ENCODE assay signal across 1 cellular context in genomic region chr10:102055647-102056419, GRCh38.
A peak's percentile ranks its signal among the peaks of the same experiment; 100 is the strongest.
TF ChIP-seq lines count a peak whose summit lies in the region.

A gene with protein sequence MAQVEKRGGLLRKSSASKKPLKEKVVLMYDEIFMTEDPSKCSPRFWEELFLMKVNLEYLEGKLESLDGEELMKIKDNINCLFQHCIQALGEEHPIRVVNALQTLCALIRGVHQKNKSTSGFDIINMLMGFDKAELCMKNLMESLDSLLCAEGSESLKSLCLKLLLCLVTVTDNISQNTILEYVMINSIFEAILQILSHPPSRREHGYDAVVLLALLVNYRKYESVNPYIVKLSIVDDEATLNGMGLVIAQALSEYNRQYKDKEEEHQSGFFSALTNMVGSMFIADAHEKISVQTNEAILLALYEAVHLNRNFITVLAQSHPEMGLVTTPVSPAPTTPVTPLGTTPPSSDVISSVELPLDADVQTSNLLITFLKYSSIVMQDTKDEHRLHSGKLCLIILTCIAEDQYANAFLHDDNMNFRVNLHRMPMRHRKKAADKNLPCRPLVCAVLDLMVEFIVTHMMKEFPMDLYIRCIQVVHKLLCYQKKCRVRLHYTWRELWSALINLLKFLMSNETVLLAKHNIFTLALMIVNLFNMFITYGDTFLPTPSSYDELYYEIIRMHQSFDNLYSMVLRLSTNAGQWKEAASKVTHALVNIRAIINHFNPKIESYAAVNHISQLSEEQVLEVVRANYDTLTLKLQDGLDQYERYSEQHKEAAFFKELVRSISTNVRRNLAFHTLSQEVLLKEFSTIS (minus strand): TSS chr10:102056173. CDS start chr10:102040114, 16,059 bp downstream.

TF ChIP-seq in K562, 482 proteins besides CTCF, POLR2A, EP300 and RAD21 (continued from another document and continues in another):
- TF ChIP-seq, protein P1, sequence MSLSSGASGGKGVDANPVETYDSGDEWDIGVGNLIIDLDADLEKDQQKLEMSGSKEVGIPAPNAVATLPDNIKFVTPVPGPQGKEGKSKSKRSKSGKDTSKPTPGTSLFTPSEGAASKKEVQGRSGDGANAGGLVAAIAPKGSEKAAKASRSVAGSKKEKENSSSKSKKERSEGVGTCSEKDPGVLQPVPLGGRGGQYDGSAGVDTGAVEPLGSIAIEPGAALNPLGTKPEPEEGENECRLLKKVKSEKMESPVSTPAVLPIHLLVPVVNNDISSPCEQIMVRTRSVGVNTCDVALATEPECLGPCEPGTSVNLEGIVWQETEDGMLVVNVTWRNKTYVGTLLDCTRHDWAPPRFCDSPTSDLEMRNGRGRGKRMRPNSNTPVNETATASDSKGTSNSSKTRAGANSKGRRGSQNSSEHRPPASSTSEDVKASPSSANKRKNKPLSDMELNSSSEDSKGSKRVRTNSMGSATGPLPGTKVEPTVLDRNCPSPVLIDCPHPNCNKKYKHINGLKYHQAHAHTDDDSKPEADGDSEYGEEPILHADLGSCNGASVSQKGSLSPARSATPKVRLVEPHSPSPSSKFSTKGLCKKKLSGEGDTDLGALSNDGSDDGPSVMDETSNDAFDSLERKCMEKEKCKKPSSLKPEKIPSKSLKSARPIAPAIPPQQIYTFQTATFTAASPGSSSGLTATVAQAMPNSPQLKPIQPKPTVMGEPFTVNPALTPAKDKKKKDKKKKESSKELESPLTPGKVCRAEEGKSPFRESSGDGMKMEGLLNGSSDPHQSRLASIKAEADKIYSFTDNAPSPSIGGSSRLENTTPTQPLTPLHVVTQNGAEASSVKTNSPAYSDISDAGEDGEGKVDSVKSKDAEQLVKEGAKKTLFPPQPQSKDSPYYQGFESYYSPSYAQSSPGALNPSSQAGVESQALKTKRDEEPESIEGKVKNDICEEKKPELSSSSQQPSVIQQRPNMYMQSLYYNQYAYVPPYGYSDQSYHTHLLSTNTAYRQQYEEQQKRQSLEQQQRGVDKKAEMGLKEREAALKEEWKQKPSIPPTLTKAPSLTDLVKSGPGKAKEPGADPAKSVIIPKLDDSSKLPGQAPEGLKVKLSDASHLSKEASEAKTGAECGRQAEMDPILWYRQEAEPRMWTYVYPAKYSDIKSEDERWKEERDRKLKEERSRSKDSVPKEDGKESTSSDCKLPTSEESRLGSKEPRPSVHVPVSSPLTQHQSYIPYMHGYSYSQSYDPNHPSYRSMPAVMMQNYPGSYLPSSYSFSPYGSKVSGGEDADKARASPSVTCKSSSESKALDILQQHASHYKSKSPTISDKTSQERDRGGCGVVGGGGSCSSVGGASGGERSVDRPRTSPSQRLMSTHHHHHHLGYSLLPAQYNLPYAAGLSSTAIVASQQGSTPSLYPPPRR (CRISPR knock-in tag; IDR thresholded peaks at IDR 0.05; ENCODE audit: borderline replicate concordance), result 0 out of 2 replicates have a peak, but pooled peaks have one; percentile 53
- no peak for TF ChIP-seq KAT8 (IDR thresholded peaks at IDR 0.05; ENCODE audit: low read depth)
- TF ChIP-seq TBL1XR1 (IDR thresholded peaks at IDR 0.05; ENCODE audit: low read length in 2 of 2), result 0 out of 4 replicates have a peak, but pooled peaks of 1 of the 2 experiments have one; percentile 23
- peak; percentile 78 for TF ChIP-seq MYC (IDR thresholded peaks at IDR 0.05; ENCODE audit: low read depth, low read length)
- TF ChIP-seq MYC (CRISPR knock-in tag; IDR thresholded peaks at IDR 0.05; ENCODE audit: borderline replicate concordance, low read depth), result no peak
- TF ChIP-seq CREB5 (CRISPR knock-in tag; IDR thresholded peaks at IDR 0.05), result no peak
- TF ChIP-seq CXXC5 (CRISPR knock-in tag; IDR thresholded peaks at IDR 0.05), result peak; percentile 90
- no peak for TF ChIP-seq ZNF140 (CRISPR knock-in tag; IDR thresholded peaks at IDR 0.05)
- TF ChIP-seq, protein P2, sequence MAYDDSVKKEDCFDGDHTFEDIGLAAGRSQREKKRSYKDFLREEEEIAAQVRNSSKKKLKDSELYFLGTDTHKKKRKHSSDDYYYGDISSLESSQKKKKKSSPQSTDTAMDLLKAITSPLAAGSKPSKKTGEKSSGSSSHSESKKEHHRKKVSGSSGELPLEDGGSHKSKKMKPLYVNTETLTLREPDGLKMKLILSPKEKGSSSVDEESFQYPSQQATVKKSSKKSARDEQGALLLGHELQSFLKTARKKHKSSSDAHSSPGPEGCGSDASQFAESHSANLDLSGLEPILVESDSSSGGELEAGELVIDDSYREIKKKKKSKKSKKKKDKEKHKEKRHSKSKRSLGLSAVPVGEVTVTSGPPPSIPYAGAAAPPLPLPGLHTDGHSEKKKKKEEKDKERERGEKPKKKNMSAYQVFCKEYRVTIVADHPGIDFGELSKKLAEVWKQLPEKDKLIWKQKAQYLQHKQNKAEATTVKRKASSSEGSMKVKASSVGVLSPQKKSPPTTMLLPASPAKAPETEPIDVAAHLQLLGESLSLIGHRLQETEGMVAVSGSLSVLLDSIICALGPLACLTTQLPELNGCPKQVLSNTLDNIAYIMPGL (CRISPR knock-in tag; IDR thresholded peaks at IDR 0.05), result peak; percentile 63; the same call in 1 of the 2 replicates
- TF ChIP-seq NCOA2 (IDR thresholded peaks at IDR 0.05; ENCODE audit: partially characterized antibody in 2 of 2), result no peak
- no peak for TF ChIP-seq ILK (tag; IDR thresholded peaks at IDR 0.05; ENCODE audit: borderline replicate concordance, low read depth)
- peak; percentile 56 for TF ChIP-seq ZNF589 (CRISPR knock-in tag; IDR thresholded peaks at IDR 0.05; ENCODE audit: low read depth)
- TF ChIP-seq YY1 (IDR thresholded peaks at IDR 0.05; ENCODE audit: borderline replicate concordance in 1 of 3, control insufficient read depth in 1 of 3, extremely low read depth in 1 of 3, insufficient read depth in 3 of 3, insufficient read length in 1 of 3, insufficient replicate concordance in 2 of 3, low read depth in 1 of 3, low read length in 2 of 3), result peak; percentile 28 to 82 (median 68)
- TF ChIP-seq ZNF311 (CRISPR knock-in tag; IDR thresholded peaks at IDR 0.05), result no peak
- TF ChIP-seq GABPB1 (CRISPR knock-in tag; IDR thresholded peaks at IDR 0.05), result peak; percentile 84
- peak in 1 of 2 experiments; percentile 94 for TF ChIP-seq AFF1 (IDR thresholded peaks at IDR 0.05; ENCODE audit: low read depth in 1 of 2, partially characterized antibody in 2 of 2)
- no peak for TF ChIP-seq DPF2 (IDR thresholded peaks at IDR 0.05)
- TF ChIP-seq CBX8 (IDR thresholded peaks at IDR 0.05; ENCODE audit: borderline replicate concordance, extremely low read depth, low read depth, low read length, poor library complexity, severe bottlenecking), result no peak
- peak; percentile 56; the same call in 1 of the 2 replicates for TF ChIP-seq ZNF282 (CRISPR knock-in tag; IDR thresholded peaks at IDR 0.05)
- 0 out of 2 replicates have a peak, but pooled peaks have one; percentile 17 for TF ChIP-seq SPI1 (IDR thresholded peaks at IDR 0.05; ENCODE audit: borderline replicate concordance, low read depth, low read length)
- peak; percentile 63 for TF ChIP-seq PML (IDR thresholded peaks at IDR 0.05; ENCODE audit: low read length)
- peak; percentile 39; the same call in 1 of the 2 replicates for TF ChIP-seq SOX6 (IDR thresholded peaks at IDR 0.05)
- TF ChIP-seq, protein P3, sequence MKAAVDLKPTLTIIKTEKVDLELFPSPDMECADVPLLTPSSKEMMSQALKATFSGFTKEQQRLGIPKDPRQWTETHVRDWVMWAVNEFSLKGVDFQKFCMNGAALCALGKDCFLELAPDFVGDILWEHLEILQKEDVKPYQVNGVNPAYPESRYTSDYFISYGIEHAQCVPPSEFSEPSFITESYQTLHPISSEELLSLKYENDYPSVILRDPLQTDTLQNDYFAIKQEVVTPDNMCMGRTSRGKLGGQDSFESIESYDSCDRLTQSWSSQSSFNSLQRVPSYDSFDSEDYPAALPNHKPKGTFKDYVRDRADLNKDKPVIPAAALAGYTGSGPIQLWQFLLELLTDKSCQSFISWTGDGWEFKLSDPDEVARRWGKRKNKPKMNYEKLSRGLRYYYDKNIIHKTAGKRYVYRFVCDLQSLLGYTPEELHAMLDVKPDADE (conservative IDR thresholded peaks at IDR 0.05; ENCODE audit: control insufficient read depth, low read depth, low read length), result peak; percentile 73
- no peak for TF ChIP-seq SAP30 (IDR thresholded peaks at IDR 0.05; ENCODE audit: borderline replicate concordance, insufficient read depth, low read depth, low read length, poor library complexity, severe bottlenecking)
- no peak for TF ChIP-seq IRF2 (CRISPR knock-in tag; IDR thresholded peaks at IDR 0.05)
- peak; percentile 93 for TF ChIP-seq POLR2G (IDR thresholded peaks at IDR 0.05; ENCODE audit: low read depth, low read length)
- peak; percentile 81 for TF ChIP-seq ETV1 (tag; conservative IDR thresholded peaks at IDR 0.05; ENCODE audit: low read depth)
- peak; percentile 59 for TF ChIP-seq CHD2 (IDR thresholded peaks at IDR 0.05; ENCODE audit: low read depth, low read length)
- TF ChIP-seq ZNF436 (CRISPR knock-in tag; IDR thresholded peaks at IDR 0.05), result no peak
- peak; percentile 59 for TF ChIP-seq JUND (IDR thresholded peaks at IDR 0.05; ENCODE audit: borderline replicate concordance, low read depth, low read length)
- TF ChIP-seq JUND (tag; IDR thresholded peaks at IDR 0.05; ENCODE audit: borderline replicate concordance, low read depth, low read length), result no peak; the same call in 2 of the 3 replicates
- no peak for TF ChIP-seq HSF4 (CRISPR knock-in tag; IDR thresholded peaks at IDR 0.05; ENCODE audit: borderline replicate concordance)
- 0 out of 4 replicates have a peak, but pooled peaks of 1 of the 2 experiments have one; percentile 4 for TF ChIP-seq HDAC1 (IDR thresholded peaks at IDR 0.05)
- TF ChIP-seq RBM34 (IDR thresholded peaks at IDR 0.05; ENCODE audit: borderline replicate concordance, insufficient read depth, low read length), result 0 out of 2 replicates have a peak, but pooled peaks have one; percentile 73
- no peak for TF ChIP-seq MCM7 (IDR thresholded peaks at IDR 0.05)
- TF ChIP-seq NONO (IDR thresholded peaks at IDR 0.05; ENCODE audit: low read depth in 2 of 2, low read length in 1 of 2), result peak; percentile 45 to 71; a peak in 3 of 4 replicates
- TF ChIP-seq MEIS2 (IDR thresholded peaks at IDR 0.05; ENCODE audit: partially characterized antibody), result no peak
- TF ChIP-seq PYGO2 (tag; IDR thresholded peaks at IDR 0.05), result no peak
- peak; percentile 56; the same call in 1 of the 2 replicates for TF ChIP-seq KAT7 (CRISPR knock-in tag; IDR thresholded peaks at IDR 0.05; ENCODE audit: borderline replicate concordance)
- no peak for TF ChIP-seq CHAMP1 (IDR thresholded peaks at IDR 0.05)
- TF ChIP-seq CCNT2 (IDR thresholded peaks at IDR 0.05; ENCODE audit: borderline replicate concordance, extremely low read depth, insufficient read length, low read depth, low read length), result peak; percentile 74
- peak; percentile 93; the same call in 1 of the 2 replicates for TF ChIP-seq TOE1 (IDR thresholded peaks at IDR 0.05; ENCODE audit: borderline replicate concordance)
- TF ChIP-seq TOE1 (CRISPR knock-in tag; IDR thresholded peaks at IDR 0.05; ENCODE audit: borderline replicate concordance, low read depth), result no peak
- TF ChIP-seq ZNF696 (CRISPR knock-in tag; conservative IDR thresholded peaks at IDR 0.05), result no peak
- peak; percentile 40; the same call in 1 of the 2 replicates for TF ChIP-seq RNF2 (IDR thresholded peaks at IDR 0.05)
- no peak for TF ChIP-seq TAF9B (IDR thresholded peaks at IDR 0.05; ENCODE audit: partially characterized antibody)
- TF ChIP-seq ZFX (CRISPR knock-in tag; IDR thresholded peaks at IDR 0.05), result peak; percentile 99
- TF ChIP-seq RBFOX2 (IDR thresholded peaks at IDR 0.05; ENCODE audit: low read depth, low read length), result peak; percentile 94
- TF ChIP-seq PHF20 (IDR thresholded peaks at IDR 0.05; ENCODE audit: partially characterized antibody), result peak; percentile 65
